In genomic region chr13:43879323-43880181, GRCh38 we compare ENCODE assay signal across 1 cellular context.
TF ChIP-seq lines count a peak whose summit lies in the region.

TSS of gene CCDC122 (minus strand) at chr13:43879740. CDS start at chr13:43869376, 10,364 bp downstream.
TSS of gene LACC1 (plus strand) at chr13:43879904. CDS start at chr13:43880986, 1,082 bp downstream.

TF ChIP-seq in HepG2, 621 proteins besides CTCF, POLR2A, EP300 and RAD21 (continued from another document and continues in another):
- TF ChIP-seq SKIL (CRISPR knock-in tag; IDR thresholded peaks at IDR 0.05; ENCODE audit: borderline replicate concordance), result peak; percentile 57; the same call in 1 of the 2 replicates
- no peak for TF ChIP-seq BRD4 (CRISPR knock-in tag; IDR thresholded peaks at IDR 0.05)
- TF ChIP-seq ZNF12 (CRISPR knock-in tag; IDR thresholded peaks at IDR 0.05), result peak; percentile 60; the same call in 1 of the 2 replicates
- TF ChIP-seq SP4 (CRISPR knock-in tag; IDR thresholded peaks at IDR 0.05), result peak; percentile 17; the same call in 1 of the 2 replicates
- TF ChIP-seq, protein P1, sequence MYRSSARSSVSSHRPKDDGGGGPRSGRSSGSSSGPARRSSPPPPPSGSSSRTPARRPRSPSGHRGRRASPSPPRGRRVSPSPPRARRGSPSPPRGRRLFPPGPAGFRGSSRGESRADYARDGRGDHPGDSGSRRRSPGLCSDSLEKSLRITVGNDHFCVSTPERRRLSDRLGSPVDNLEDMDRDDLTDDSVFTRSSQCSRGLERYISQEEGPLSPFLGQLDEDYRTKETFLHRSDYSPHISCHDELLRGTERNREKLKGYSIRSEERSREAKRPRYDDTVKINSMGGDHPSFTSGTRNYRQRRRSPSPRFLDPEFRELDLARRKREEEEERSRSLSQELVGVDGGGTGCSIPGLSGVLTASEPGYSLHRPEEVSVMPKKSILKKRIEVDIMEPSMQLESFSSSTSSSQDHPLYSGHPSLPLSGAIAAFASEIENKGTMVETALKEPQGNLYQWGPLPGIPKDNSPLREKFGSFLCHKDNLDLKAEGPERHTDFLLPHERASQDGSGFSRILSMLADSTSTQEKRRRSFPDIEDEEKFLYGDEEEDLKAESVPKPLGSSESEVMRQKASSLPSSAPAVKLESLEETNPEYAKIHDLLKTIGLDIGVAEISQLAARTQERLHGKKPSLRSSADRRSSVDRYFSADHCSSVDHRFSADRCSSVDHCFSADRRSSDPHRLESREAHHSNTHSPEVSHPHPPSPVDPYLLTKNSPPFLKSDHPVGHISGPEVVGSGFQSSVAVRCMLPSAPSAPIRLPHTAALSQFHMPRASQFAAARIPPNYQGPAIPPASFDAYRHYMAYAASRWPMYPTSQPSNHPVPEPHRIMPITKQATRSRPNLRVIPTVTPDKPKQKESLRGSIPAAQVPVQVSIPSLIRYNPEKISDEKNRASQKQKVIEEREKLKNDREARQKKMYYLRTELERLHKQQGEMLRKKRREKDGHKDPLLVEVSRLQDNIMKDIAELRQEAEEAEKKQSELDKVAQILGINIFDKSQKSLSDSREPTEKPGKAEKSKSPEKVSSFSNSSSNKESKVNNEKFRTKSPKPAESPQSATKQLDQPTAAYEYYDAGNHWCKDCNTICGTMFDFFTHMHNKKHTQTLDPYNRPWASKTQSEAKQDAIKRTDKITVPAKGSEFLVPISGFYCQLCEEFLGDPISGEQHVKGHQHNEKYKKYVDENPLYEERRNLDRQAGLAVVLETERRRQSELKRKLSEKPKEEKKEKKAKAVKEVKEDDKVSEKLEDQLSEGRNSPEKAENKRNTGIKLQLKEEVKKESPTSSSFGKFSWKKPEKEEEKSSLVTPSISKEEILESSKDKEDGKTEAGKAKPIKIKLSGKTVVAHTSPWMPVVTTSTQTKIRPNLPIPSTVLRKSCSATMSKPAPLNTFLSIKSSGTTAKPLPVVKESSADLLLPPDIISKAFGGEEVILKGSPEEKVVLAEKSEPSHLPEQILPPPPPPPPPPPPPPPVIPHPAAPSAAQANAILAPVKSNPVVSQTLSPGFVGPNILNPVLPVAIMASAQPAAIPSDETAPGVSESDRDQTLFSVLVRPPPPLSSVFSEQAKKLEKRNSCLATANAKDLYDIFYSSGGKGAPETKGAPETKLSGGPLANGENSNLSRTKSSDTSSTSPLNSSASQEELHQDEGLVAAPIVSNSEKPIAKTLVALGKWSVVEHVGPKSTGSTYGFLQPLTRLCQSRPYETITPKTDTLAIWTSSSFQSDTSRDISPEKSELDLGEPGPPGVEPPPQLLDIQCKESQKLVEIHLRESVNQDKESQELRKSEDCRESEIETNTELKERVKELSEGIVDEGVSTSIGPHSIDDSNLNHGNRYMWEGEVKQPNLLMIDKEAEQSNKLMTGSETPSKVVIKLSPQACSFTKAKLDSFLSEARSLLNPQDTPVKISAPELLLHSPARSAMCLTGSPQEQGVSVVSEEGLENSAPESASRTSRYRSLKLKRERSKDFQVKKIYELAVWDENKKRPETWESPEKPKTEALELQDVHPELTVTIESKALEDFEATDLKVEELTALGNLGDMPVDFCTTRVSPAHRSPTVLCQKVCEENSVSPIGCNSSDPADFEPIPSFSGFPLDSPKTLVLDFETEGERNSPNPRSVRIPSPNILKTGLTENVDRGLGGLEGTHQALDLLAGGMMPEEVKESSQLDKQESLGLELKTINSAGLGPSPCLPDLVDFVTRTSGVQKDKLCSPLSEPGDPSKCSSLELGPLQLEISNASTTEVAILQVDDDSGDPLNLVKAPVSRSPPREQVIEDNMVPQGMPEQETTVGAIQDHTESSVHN (CRISPR knock-in tag; IDR thresholded peaks at IDR 0.05), result no peak
- no peak for TF ChIP-seq NCOA2 (CRISPR knock-in tag; IDR thresholded peaks at IDR 0.05)
- no peak; the same call in 1 of the 2 replicates for TF ChIP-seq LBX2 (CRISPR knock-in tag; IDR thresholded peaks at IDR 0.05; ENCODE audit: borderline replicate concordance)
- TF ChIP-seq, protein P2, sequence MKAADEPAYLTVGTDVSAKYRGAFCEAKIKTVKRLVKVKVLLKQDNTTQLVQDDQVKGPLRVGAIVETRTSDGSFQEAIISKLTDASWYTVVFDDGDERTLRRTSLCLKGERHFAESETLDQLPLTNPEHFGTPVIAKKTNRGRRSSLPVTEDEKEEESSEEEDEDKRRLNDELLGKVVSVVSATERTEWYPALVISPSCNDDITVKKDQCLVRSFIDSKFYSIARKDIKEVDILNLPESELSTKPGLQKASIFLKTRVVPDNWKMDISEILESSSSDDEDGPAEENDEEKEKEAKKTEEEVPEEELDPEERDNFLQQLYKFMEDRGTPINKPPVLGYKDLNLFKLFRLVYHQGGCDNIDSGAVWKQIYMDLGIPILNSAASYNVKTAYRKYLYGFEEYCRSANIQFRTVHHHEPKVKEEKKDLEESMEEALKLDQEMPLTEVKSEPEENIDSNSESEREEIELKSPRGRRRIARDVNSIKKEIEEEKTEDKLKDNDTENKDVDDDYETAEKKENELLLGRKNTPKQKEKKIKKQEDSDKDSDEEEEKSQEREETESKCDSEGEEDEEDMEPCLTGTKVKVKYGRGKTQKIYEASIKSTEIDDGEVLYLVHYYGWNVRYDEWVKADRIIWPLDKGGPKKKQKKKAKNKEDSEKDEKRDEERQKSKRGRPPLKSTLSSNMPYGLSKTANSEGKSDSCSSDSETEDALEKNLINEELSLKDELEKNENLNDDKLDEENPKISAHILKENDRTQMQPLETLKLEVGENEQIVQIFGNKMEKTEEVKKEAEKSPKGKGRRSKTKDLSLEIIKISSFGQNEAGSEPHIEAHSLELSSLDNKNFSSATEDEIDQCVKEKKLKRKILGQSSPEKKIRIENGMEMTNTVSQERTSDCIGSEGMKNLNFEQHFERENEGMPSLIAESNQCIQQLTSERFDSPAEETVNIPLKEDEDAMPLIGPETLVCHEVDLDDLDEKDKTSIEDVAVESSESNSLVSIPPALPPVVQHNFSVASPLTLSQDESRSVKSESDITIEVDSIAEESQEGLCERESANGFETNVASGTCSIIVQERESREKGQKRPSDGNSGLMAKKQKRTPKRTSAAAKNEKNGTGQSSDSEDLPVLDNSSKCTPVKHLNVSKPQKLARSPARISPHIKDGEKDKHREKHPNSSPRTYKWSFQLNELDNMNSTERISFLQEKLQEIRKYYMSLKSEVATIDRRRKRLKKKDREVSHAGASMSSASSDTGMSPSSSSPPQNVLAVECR (CRISPR knock-in tag; IDR thresholded peaks at IDR 0.05; ENCODE audit: borderline replicate concordance), result peak; percentile 81; the same call in 1 of the 2 replicates
- TF ChIP-seq, protein P3, sequence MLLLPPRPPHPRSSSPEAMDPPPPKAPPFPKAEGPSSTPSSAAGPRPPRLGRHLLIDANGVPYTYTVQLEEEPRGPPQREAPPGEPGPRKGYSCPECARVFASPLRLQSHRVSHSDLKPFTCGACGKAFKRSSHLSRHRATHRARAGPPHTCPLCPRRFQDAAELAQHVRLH (CRISPR knock-in tag; IDR thresholded peaks at IDR 0.05; ENCODE audit: borderline replicate concordance, low read depth), result 0 out of 2 replicates have a peak, but pooled peaks have one; percentile 41
- TF ChIP-seq, protein P4, sequence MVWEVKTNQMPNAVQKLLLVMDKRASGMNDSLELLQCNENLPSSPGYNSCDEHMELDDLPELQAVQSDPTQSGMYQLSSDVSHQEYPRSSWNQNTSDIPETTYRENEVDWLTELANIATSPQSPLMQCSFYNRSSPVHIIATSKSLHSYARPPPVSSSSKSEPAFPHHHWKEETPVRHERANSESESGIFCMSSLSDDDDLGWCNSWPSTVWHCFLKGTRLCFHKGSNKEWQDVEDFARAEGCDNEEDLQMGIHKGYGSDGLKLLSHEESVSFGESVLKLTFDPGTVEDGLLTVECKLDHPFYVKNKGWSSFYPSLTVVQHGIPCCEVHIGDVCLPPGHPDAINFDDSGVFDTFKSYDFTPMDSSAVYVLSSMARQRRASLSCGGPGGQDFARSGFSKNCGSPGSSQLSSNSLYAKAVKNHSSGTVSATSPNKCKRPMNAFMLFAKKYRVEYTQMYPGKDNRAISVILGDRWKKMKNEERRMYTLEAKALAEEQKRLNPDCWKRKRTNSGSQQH (CRISPR knock-in tag; IDR thresholded peaks at IDR 0.05; ENCODE audit: low read depth), result no peak
- TF ChIP-seq FOXA3 (CRISPR knock-in tag; IDR thresholded peaks at IDR 0.05), result no peak
- TF ChIP-seq ZNF768 (CRISPR knock-in tag; IDR thresholded peaks at IDR 0.05), result peak; percentile 67
- TF ChIP-seq NFE2L1 (CRISPR knock-in tag; IDR thresholded peaks at IDR 0.05; ENCODE audit: borderline replicate concordance), result no peak
- 0 out of 2 replicates have a peak, but pooled peaks have one; percentile 21 for TF ChIP-seq ISL2 (CRISPR knock-in tag; IDR thresholded peaks at IDR 0.05)
- no peak for TF ChIP-seq ZNF512 (CRISPR knock-in tag; IDR thresholded peaks at IDR 0.05)
- peak; percentile 92 for TF ChIP-seq ZNF709 (CRISPR knock-in tag; IDR thresholded peaks at IDR 0.05)
- no peak for TF ChIP-seq SP140L (CRISPR knock-in tag; IDR thresholded peaks at IDR 0.05; ENCODE audit: borderline replicate concordance)
- TF ChIP-seq, protein P5, sequence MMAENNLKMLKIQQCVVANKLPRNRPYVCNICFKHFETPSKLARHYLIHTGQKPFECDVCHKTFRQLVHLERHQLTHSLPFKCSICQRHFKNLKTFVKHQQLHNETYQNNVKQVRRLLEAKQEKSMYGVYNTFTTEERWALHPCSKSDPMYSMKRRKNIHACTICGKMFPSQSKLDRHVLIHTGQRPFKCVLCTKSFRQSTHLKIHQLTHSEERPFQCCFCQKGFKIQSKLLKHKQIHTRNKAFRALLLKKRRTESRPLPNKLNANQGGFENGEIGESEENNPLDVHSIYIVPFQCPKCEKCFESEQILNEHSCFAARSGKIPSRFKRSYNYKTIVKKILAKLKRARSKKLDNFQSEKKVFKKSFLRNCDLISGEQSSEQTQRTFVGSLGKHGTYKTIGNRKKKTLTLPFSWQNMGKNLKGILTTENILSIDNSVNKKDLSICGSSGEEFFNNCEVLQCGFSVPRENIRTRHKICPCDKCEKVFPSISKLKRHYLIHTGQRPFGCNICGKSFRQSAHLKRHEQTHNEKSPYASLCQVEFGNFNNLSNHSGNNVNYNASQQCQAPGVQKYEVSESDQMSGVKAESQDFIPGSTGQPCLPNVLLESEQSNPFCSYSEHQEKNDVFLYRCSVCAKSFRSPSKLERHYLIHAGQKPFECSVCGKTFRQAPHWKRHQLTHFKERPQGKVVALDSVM (CRISPR knock-in tag; IDR thresholded peaks at IDR 0.05), result no peak
- 0 out of 2 replicates have a peak, but pooled peaks have one; percentile 34 for TF ChIP-seq MED1 (CRISPR knock-in tag; IDR thresholded peaks at IDR 0.05)
- TF ChIP-seq, protein P6, sequence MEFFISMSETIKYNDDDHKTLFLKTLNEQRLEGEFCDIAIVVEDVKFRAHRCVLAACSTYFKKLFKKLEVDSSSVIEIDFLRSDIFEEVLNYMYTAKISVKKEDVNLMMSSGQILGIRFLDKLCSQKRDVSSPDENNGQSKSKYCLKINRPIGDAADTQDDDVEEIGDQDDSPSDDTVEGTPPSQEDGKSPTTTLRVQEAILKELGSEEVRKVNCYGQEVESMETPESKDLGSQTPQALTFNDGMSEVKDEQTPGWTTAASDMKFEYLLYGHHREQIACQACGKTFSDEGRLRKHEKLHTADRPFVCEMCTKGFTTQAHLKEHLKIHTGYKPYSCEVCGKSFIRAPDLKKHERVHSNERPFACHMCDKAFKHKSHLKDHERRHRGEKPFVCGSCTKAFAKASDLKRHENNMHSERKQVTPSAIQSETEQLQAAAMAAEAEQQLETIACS (CRISPR knock-in tag; IDR thresholded peaks at IDR 0.05), result no peak
- TF ChIP-seq MLLT10 (CRISPR knock-in tag; IDR thresholded peaks at IDR 0.05), result no peak
- TF ChIP-seq, protein P7, sequence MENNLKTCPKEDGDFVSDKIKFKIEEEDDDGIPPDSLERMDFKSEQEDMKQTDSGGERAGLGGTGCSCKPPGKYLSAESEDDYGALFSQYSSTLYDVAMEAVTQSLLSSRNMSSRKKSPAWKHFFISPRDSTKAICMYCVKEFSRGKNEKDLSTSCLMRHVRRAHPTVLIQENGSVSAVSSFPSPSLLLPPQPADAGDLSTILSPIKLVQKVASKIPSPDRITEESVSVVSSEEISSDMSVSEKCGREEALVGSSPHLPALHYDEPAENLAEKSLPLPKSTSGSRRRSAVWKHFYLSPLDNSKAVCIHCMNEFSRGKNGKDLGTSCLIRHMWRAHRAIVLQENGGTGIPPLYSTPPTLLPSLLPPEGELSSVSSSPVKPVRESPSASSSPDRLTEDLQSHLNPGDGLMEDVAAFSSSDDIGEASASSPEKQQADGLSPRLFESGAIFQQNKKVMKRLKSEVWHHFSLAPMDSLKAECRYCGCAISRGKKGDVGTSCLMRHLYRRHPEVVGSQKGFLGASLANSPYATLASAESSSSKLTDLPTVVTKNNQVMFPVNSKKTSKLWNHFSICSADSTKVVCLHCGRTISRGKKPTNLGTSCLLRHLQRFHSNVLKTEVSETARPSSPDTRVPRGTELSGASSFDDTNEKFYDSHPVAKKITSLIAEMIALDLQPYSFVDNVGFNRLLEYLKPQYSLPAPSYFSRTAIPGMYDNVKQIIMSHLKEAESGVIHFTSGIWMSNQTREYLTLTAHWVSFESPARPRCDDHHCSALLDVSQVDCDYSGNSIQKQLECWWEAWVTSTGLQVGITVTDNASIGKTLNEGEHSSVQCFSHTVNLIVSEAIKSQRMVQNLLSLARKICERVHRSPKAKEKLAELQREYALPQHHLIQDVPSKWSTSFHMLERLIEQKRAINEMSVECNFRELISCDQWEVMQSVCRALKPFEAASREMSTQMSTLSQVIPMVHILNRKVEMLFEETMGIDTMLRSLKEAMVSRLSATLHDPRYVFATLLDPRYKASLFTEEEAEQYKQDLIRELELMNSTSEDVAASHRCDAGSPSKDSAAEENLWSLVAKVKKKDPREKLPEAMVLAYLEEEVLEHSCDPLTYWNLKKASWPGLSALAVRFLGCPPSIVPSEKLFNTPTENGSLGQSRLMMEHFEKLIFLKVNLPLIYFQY (CRISPR knock-in tag; IDR thresholded peaks at IDR 0.05; ENCODE audit: borderline replicate concordance), result no peak
